Comparison of ENCODE assay signal across 8 cellular contexts in genomic region chr10:60099998-60100747, GRCh38.
DNase-seq lines count a peak whose midpoint lies in the region; ATAC-seq, FAIRE-seq and TF ChIP-seq lines count a peak whose summit lies in the region.

No MANE protein-coding gene starts in this region.

- RAD21 ChIA-PET in GM12878 (lab: Charles Lee; ENCODE audit: unreplicated experiment) = interaction anchor here (0.6 to 1.4 kb wide), 6 partner anchors 57 to 1168 kb away, joined by 3 to 4 read pairs (median 3); no protein-coding TSS in a partner anchor

- H3K9ac ChIP-seq in GM12878 (ENCODE audit: control insufficient read depth, insufficient read depth, low read length) = no peak overlapping the region

- DNase-seq in Caco-2 (peak in 1 of 2 experiments; percentile 73), NCI-H2227 (lab: John Stamatoyannopoulos, UW; ENCODE audit: unreplicated experiment) (peak; percentile 60), GM12878 (ENCODE audit: low read depth, low spot score) (no peak), iPS DF 6.9 (ENCODE audit: low read depth, low spot score) (peak; percentile 27)
- DNase-seq in stimulated activated naive B cell treated with anti-CD40 and anti-IgM and Interleukin-4, amounts not matched to agents 10 μg/mL and 1 μg/mL and 100 μg/mL, for 72 hours = no peak
- DNase-seq in activated CD4-positive, alpha-beta T cell treated with anti-CD3 and anti-CD28 coated beads for 48 hours = no peak

- WGBS in GM12878 (ENCODE audit: insufficient coverage, insufficient replicate concordance, low lambda C conversion rate, missing lambda C conversion rate) = 42% methylated on average over 2 of the region's 2 CpGs
- no CpG with 5 or more reads among the region's 2 CpGs for WGBS in iPS DF 6.9 (ENCODE audit: insufficient coverage, insufficient read length)

- FAIRE-seq in GM12878 (lab: Jason Lieb, UNC) = peak; percentile 41

- H3K4me1 ChIP-seq in Caco-2 (peaks cover 7% of the 10 kb centered on the region; the same call in 1 of the 2 replicates), GM12878 (ENCODE audit: control insufficient read depth, insufficient read depth, low read length) (peaks cover 9% of the 10 kb centered on the region), iPS DF 6.9 (ENCODE audit: control insufficient read depth, insufficient read depth, low read length) (peaks cover 2% of the 10 kb centered on the region; the same call in 1 of the 2 replicates)

- no peaks in the 10 kb centered on the region for H3K27me3 Mint-ChIP-seq in Caco-2 (ENCODE audit: insufficient read depth, unreplicated experiment)
- H3K27me3 Mint-ChIP-seq in stimulated activated naive B cell treated with anti-CD40 and anti-IgM and Interleukin-4, amounts not matched to agents 10 μg/mL and 1 μg/mL and 100 μg/mL, for 72 hours = peaks cover 0 to 5% of the 10 kb centered on the region in 2 donors

- BruUV-seq in Caco-2 (replicated peaks; lab: Mats Ljungman, UMichigan) (no TSS peak), GM12878 (replicated peaks; lab: Mats Ljungman, UMichigan) (no TSS peak)

- H3K9me3 ChIP-seq in Caco-2 (no peaks in the 10 kb centered on the region), GM12878 (replicated peaks; ENCODE audit: control insufficient read depth, insufficient read depth, low read length) (no peaks in the 10 kb centered on the region), iPS DF 6.9 (ENCODE audit: control insufficient read depth, insufficient read depth, low read length) (no peaks in the 10 kb centered on the region)

- ATAC-seq in GM21576 (IDR thresholded peaks at IDR 0.05; ENCODE audit: unreplicated experiment) (peak; percentile 53), GM12878 (peak; percentile 73), HG03097 (IDR thresholded peaks at IDR 0.05; ENCODE audit: low FRiP score, unreplicated experiment) (no peak)
- peak; percentile 52 to 60 for ATAC-seq in stimulated activated naive B cell treated with anti-CD40 and anti-IgM and Interleukin-4, amounts not matched to agents 10 μg/mL and 1 μg/mL and 100 μg/mL, for 72 hours (replicated peaks)

- TF ChIP-seq POLR2A in GM12878 (IDR thresholded peaks at IDR 0.05; ENCODE audit: low read depth, low read length) = no peak

- peaks cover 10% of the 10 kb centered on the region for H3K4me1 Mint-ChIP-seq in Caco-2 (ENCODE audit: low read depth, unreplicated experiment)
- H3K4me1 Mint-ChIP-seq in stimulated activated naive B cell treated with anti-CD40 and anti-IgM and Interleukin-4, amounts not matched to agents 10 μg/mL and 1 μg/mL and 100 μg/mL, for 72 hours = peaks cover 0 to 1% of the 10 kb centered on the region in 2 donors

- H3K4me3 ChIP-seq in Caco-2 (ENCODE audit: low read depth, low read length) (no peak overlapping the region), GM12878 (no peak overlapping the region), iPS DF 6.9 (ENCODE audit: low read length) (no peak overlapping the region)

- H3K36me3 Mint-ChIP-seq in Caco-2 (ENCODE audit: insufficient read depth, unreplicated experiment) = no peaks in the 10 kb centered on the region
- H3K36me3 Mint-ChIP-seq in stimulated activated naive B cell treated with anti-CD40 and anti-IgM and Interleukin-4, amounts not matched to agents 10 μg/mL and 1 μg/mL and 100 μg/mL, for 72 hours = no peaks in the 10 kb centered on the region

- no peaks in the 10 kb centered on the region for H3K36me3 ChIP-seq in Caco-2 (ENCODE audit: control insufficient read depth, insufficient read depth, low read length)
- no peaks in the 10 kb centered on the region for H3K36me3 ChIP-seq in GM12878 (ENCODE audit: control insufficient read depth in 2 of 2, insufficient read depth in 2 of 2, low read length in 1 of 2)
- H3K36me3 ChIP-seq in iPS DF 6.9 (ENCODE audit: control insufficient read depth, insufficient read depth, low read length) = no peaks in the 10 kb centered on the region; the same call in 1 of the 2 replicates

- no peaks in the 10 kb centered on the region for H4K20me1 ChIP-seq in GM12878 (ENCODE audit: control insufficient read depth, insufficient read depth)

- H2AFZ ChIP-seq in GM12878 (ENCODE audit: control insufficient read depth, low read depth, low read length) = no peak overlapping the region

- H3K79me2 ChIP-seq in GM12878 (ENCODE audit: control insufficient read depth, insufficient read depth, low read length) = no peaks in the 10 kb centered on the region

- peak; percentile 66 for TF ChIP-seq RAD21 in GM12878 (IDR thresholded peaks at IDR 0.05; ENCODE audit: insufficient read depth, low read depth, low read length)

- intact Hi-C loops in Caco-2 (cut with micrococcal nuclease; ENCODE audit: unreplicated experiment) = loop anchor here (1.0 to 10.0 kb wide), 8 partner anchors 14 to 474 kb away; no protein-coding TSS in a partner anchor
- intact Hi-C loops in GM12878 (cut with micrococcal nuclease; ENCODE audit: unreplicated experiment) = loop anchor here (1.0 to 5.0 kb wide), 5 partner anchors 108 to 547 kb away; partner anchors contain the start of gene CCDC6

- H3K27ac Mint-ChIP-seq in Caco-2 (ENCODE audit: unreplicated experiment) = no peak overlapping the region
- H3K27ac Mint-ChIP-seq in stimulated activated naive B cell treated with anti-CD40 and anti-IgM and Interleukin-4, amounts not matched to agents 10 μg/mL and 1 μg/mL and 100 μg/mL, for 72 hours = no peak overlapping the region

- no peak overlapping the region for H3K4me3 Mint-ChIP-seq in Caco-2 (ENCODE audit: unreplicated experiment)
- H3K4me3 Mint-ChIP-seq in stimulated activated naive B cell treated with anti-CD40 and anti-IgM and Interleukin-4, amounts not matched to agents 10 μg/mL and 1 μg/mL and 100 μg/mL, for 72 hours = no peak overlapping the region

- CTCF ChIA-PET in Caco-2 (lab: Charles Lee) = interaction anchor here (0.5 to 2.2 kb wide), 31 partner anchors 14 to 1952 kb away, joined by 3 to 24 read pairs (median 6); no protein-coding TSS in a partner anchor
- CTCF ChIA-PET in GM12878 (lab: Yijun Ruan, JAX) = interaction anchor here (0.6 to 7.3 kb wide), 16 partner anchors 9 to 547 kb away, joined by 3 to 49 read pairs (median 4); no protein-coding TSS in a partner anchor

- peak; percentile 78 to 81 for TF ChIP-seq CTCF in Caco-2 (IDR thresholded peaks at IDR 0.05; ENCODE audit: insufficient read depth in 1 of 2, low read depth in 1 of 2, low read length in 1 of 2, severe bottlenecking in 1 of 2, unreplicated experiment in 1 of 2)
- peak; percentile 51 to 55 (median 54); a peak in 5 of 6 replicates for TF ChIP-seq CTCF in GM12878 (IDR thresholded peaks at IDR 0.05 in 2 of 3, conservative IDR thresholded peaks at IDR 0.05 in 1 of 3; ENCODE audit: control insufficient read depth in 2 of 3, extremely low read depth in 1 of 3, insufficient read depth in 1 of 3, low read depth in 3 of 3, low read length in 3 of 3)

- no peak for TF ChIP-seq EP300 in GM12878 (IDR thresholded peaks at IDR 0.05; ENCODE audit: borderline replicate concordance in 1 of 2, control insufficient read depth in 1 of 2, low read depth in 2 of 2, low read length in 2 of 2)

- no peaks in the 10 kb centered on the region for H3K9me3 Mint-ChIP-seq in Caco-2 (ENCODE audit: unreplicated experiment)
- no peaks in the 10 kb centered on the region for H3K9me3 Mint-ChIP-seq in stimulated activated naive B cell treated with anti-CD40 and anti-IgM and Interleukin-4, amounts not matched to agents 10 μg/mL and 1 μg/mL and 100 μg/mL, for 72 hours

- H3K4me2 ChIP-seq in GM12878 (ENCODE audit: control insufficient read depth, insufficient read depth) = no peak overlapping the region

- H3K27ac ChIP-seq in GM12878 (ENCODE audit: control insufficient read depth, insufficient read depth) = no peak overlapping the region
- H3K27ac ChIP-seq in iPS DF 6.9 (ENCODE audit: low read length) = no peak overlapping the region

- SMC1A ChIA-PET in GM12878 (lab: Charles Lee; ENCODE audit: uncharacterized antibody, unreplicated experiment) = interaction anchor here (0.6 to 2.5 kb wide), 11 partner anchors 14 to 477 kb away, joined by 3 to 5 read pairs (median 3); no protein-coding TSS in a partner anchor

- POLR2A ChIA-PET in Caco-2 (lab: Charles Lee) = no interaction called here
- POLR2A ChIA-PET in GM12878 (lab: Charles Lee) = interaction anchor here (0.7 kb wide), 1 partner anchor 28 kb away, joined by 6 read pairs; no protein-coding TSS in a partner anchor

- in situ Hi-C loops in GM12878 (cut with MboI) = loop anchor here (5.0 to 10.0 kb wide), 2 partner anchors 335 to 547 kb away; no protein-coding TSS in a partner anchor

- H3K27me3 ChIP-seq in Caco-2 (replicated peaks; ENCODE audit: control insufficient read depth, insufficient read depth, low read length) = no peaks in the 10 kb centered on the region
- H3K27me3 ChIP-seq in GM12878 (replicated peaks in 1 of 2; ENCODE audit: control insufficient read depth in 2 of 2, insufficient read depth in 2 of 2, low read length in 1 of 2) = no peaks in the 10 kb centered on the region
- no peaks in the 10 kb centered on the region for H3K27me3 ChIP-seq in iPS DF 6.9 (ENCODE audit: control insufficient read depth, insufficient read depth, low read length)

TF ChIP-seq in GM12878, 131 proteins besides CTCF, POLR2A, EP300 and RAD21:
- TF ChIP-seq ZNF217 (IDR thresholded peaks at IDR 0.05) (no peak), IRF4 (IDR thresholded peaks at IDR 0.05; ENCODE audit: low read depth, low read length) (no peak), SMC3 (IDR thresholded peaks at IDR 0.05; ENCODE audit: borderline replicate concordance, low read length) (peak; percentile 54; the same call in 1 of the 2 replicates), MEF2A (IDR thresholded peaks at IDR 0.05; ENCODE audit: insufficient read depth, low read depth, low read length) (0 out of 2 replicates have a peak, but pooled peaks have one; percentile 4)

Comparison
In these comparisons a context has a peak if more than half of its experiments do, and no peak if none do; other contexts are left out.
1. DNase-seq: peak in NCI-H2227 (single experiment) and iPS DF 6.9 (single experiment); none in GM12878 (single experiment), stimulated activated naive B cell treated with anti-CD40 and anti-IgM and Interleukin-4, amounts not matched to agents 10 μg/mL and 1 μg/mL and 100 μg/mL, for 72 hours (single experiment) and activated CD4-positive, alpha-beta T cell treated with anti-CD3 and anti-CD28 coated beads for 48 hours (single experiment).